ENCODE assay signal across 1 cellular context in genomic region chr2:98396745-98397355, GRCh38.
TF ChIP-seq lines count a peak whose summit lies in the region.

No MANE protein-coding gene starts in this region.

TF ChIP-seq in H1, 55 proteins besides CTCF, POLR2A, EP300 and RAD21 (continued from another document):
- no peak for TF ChIP-seq JUN (IDR thresholded peaks at IDR 0.05; ENCODE audit: low read depth, low read length)
- no peak for TF ChIP-seq KDM1A (IDR thresholded peaks at IDR 0.05; ENCODE audit: borderline replicate concordance, low read length)
- no peak for TF ChIP-seq EGR1 (IDR thresholded peaks at IDR 0.05; ENCODE audit: borderline replicate concordance, low read depth, low read length)
- no peak for TF ChIP-seq TCF12 (IDR thresholded peaks at IDR 0.05; ENCODE audit: low read depth, low read length)
- no peak for TF ChIP-seq CHD2 (IDR thresholded peaks at IDR 0.05; ENCODE audit: low read length)
- TF ChIP-seq SAP30 (IDR thresholded peaks at IDR 0.05; ENCODE audit: insufficient read depth, insufficient replicate concordance, low read length) = no peak
- TF ChIP-seq ZNF274 (IDR thresholded peaks at IDR 0.05; ENCODE audit: borderline replicate concordance, extremely low read depth, low read length) = no peak
